13 cellular contexts compared by ENCODE assay signal in genomic region chr1:220551001-220551400, GRCh38. TPM values are rescaled to one million over a fixed set of nuclear protein-coding genes. Genes with fewer than 3 reads are reported as not detected.
"Had no signal": no experiment of that assay in that cellular context is flagged by ENCODE, and none has a peak within 500 bp of the region (broad histone marks: within the 10 kb centered on the region; RNA-seq: fewer than 3 reads in every experiment).

No MANE protein-coding gene starts in this region.

- H3K27me3 ChIP-seq: neutrophil, stomach had no signal

- H3K4me3 ChIP-seq: psoas muscle, stomach had no signal

- H3K27ac ChIP-seq: neutrophil, psoas muscle, stomach had no signal

- H3K9me3 ChIP-seq: neutrophil, psoas muscle, stomach had no signal

- ATAC-seq: esophagus mucosa; naive thymus-derived CD4-positive, alpha-beta T cell; psoas muscle; stimulated activated naive B cell treated with anti-CD40 and anti-IgM and Interleukin-4, amounts not matched to agents 10 μg/mL and 1 μg/mL and 100 μg/mL, for 72 hours had no signal

- H3K36me3 ChIP-seq: neutrophil, stomach had no signal

- H3K4me1 ChIP-seq: psoas muscle had no signal

- DNase-seq: effector memory CD4-positive, alpha-beta T cell; immature natural killer cell; mammary epithelial cell; naive thymus-derived CD4-positive, alpha-beta T cell; nephron progenitor cell; psoas muscle; stimulated activated CD4-positive, alpha-beta T cell treated with anti-CD3 and anti-CD28 coated beads, Interleukin-4, amount 100 ng/mL, for 4 hours; stimulated activated naive B cell treated with anti-CD40 and anti-IgM and Interleukin-4, amounts not matched to agents 10 μg/mL and 1 μg/mL and 100 μg/mL, for 72 hours; stomach; substantia nigra; trophoblast cell had no signal

RNA-seq across cellular contexts. Expression of gene MARK1, which starts 23.1 kb away (rescaled TPM):
- total RNA-seq: naive thymus-derived CD4-positive, alpha-beta T cell had no signal
